In the genomic region with DNA sequence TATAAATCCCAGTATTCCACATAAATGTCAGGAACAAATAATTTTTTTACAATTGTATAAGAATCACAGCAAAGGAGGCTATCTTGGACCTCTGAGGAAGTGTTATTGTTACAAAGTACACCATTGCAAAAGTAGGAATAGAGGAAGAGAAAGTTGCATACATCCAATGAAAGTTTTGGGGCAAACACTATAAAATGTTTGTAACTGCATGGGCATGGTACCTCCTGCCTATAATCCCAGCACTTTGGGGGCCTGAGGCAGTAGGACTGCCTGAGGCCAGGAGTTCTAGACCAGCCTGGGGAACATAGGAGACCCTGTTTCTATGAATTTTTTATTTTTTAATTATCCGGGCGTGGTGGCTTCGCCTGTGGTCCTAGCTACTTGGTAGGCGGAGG, we compare ENCODE assay signal across 8 cellular contexts. TPM values are rescaled to one million over a fixed set of nuclear protein-coding genes. Genes with fewer than 3 reads are reported as not detected.
DNase-seq lines count a peak whose midpoint lies in the region; FAIRE-seq and TF ChIP-seq lines count a peak whose summit lies in the region.

No MANE protein-coding gene starts in this region.

- no peaks in the 10 kb centered on the region for H3K27me3 Mint-ChIP-seq in H9 (ENCODE audit: low read depth)

- no peaks in the 10 kb centered on the region for H3K4me1 ChIP-seq in H9 (ENCODE audit: insufficient read depth, low read length)

- H3K23ac ChIP-seq in H9 (ENCODE audit: insufficient read length, low read depth, low read length): no peak overlapping the region

- H3T11ph ChIP-seq in H9 (ENCODE audit: low read length): no peak overlapping the region

- H3K36me3 Mint-ChIP-seq in H9 (ENCODE audit: insufficient read depth in 1 of 3, low read depth in 3 of 3): peaks cover 6 to 23% (median 22%) of the 10 kb centered on the region in 3 experiments

- no peak overlapping the region for H3K56ac ChIP-seq in H9 (ENCODE audit: insufficient read length, low read depth, low read length)

- no peak overlapping the region for H4K8ac ChIP-seq in H9 (replicated peaks; ENCODE audit: insufficient read length, low read depth, low read length)

- H3K27ac ChIP-seq in H9 (ENCODE audit: insufficient read length, low read depth, low read length) (peak overlapping the region; percentile 42), SK-N-MC (peak overlapping the region; percentile 95), skin epidermis (peak overlapping the region in 20 of 21 experiments; percentile 90 to 98 (median 96))

- H3K9me3 ChIP-seq in H9 (ENCODE audit: control insufficient read depth, low read depth, low read length): no peaks in the 10 kb centered on the region
- no peaks in the 10 kb centered on the region for H3K9me3 ChIP-seq in SK-N-MC (ENCODE audit: low read depth, low read length)

- no peak overlapping the region for H2BK5ac ChIP-seq in H9 (ENCODE audit: insufficient read length, low read length)

- H2AK5ac ChIP-seq in H9 (ENCODE audit: insufficient read length, low read length): no peak overlapping the region

- TF ChIP-seq CTCF in H9 (conservative IDR thresholded peaks at IDR 0.05) (no peak), fibroblast of mammary gland (conservative IDR thresholded peaks at IDR 0.05; ENCODE audit: control insufficient read depth, insufficient read depth, low read depth, low read length) (no peak)

- no peak overlapping the region for H2AFZ ChIP-seq in H9 (ENCODE audit: low read length)

- DNase-seq in H9 (no peak), SK-N-MC (ENCODE audit: low read depth, low spot score) (no peak), fibroblast of mammary gland (ENCODE audit: low read depth) (no peak), NK-92 (lab: John Stamatoyannopoulos, UW; ENCODE audit: unreplicated experiment) (no peak), epidermal melanocyte (ENCODE audit: insufficient read length, low spot score) (no peak), OCI-M2 (lab: John Stamatoyannopoulos, UW; ENCODE audit: unreplicated experiment) (no peak), HTR-8/SVneo (ENCODE audit: insufficient read length, low spot score) (no peak)

- H3K4ac ChIP-seq in H9 (ENCODE audit: low read depth, low read length): no peak overlapping the region

- no peak overlapping the region for H2BK12ac ChIP-seq in H9 (ENCODE audit: insufficient read length, low read depth, low read length)

- no CpG with 5 or more reads among the region's 4 CpGs for WGBS in H9 (ENCODE audit: extremely low coverage, insufficient read length, low lambda C conversion rate)

- H3K79me2 ChIP-seq in H9 (ENCODE audit: insufficient read depth, low read length): peaks cover 14% of the 10 kb centered on the region; the same call in 1 of the 2 replicates

- H2BK20ac ChIP-seq in H9 (ENCODE audit: low read depth, low read length, poor library complexity, severe bottlenecking): no peak overlapping the region

- no peak for FAIRE-seq in HTR-8/SVneo (lab: Jason Lieb, UNC)

- H3K23me2 ChIP-seq in H9 (ENCODE audit: insufficient read length, low read depth, low read length, poor library complexity, severe bottlenecking): peaks cover 8% of the 10 kb centered on the region

- H3K18ac ChIP-seq in H9 (ENCODE audit: insufficient read length, low read depth, low read length): no peak overlapping the region

- H4K5ac ChIP-seq in H9 (ENCODE audit: insufficient read length, low read depth, low read length): no peak overlapping the region

- no peak overlapping the region for H3K14ac ChIP-seq in H9 (ENCODE audit: insufficient read depth, low read length)

- H2BK15ac ChIP-seq in H9 (ENCODE audit: low read depth, low read length): no peak overlapping the region

- H3K4me3 ChIP-seq in SK-N-MC (peak overlapping the region; percentile 83), fibroblast of mammary gland (ENCODE audit: control insufficient read depth, low read depth, low read length) (peak overlapping the region; percentile 78), skin epidermis (peak overlapping the region in 6 of 7 experiments; percentile 47 to 92 (median 76))

- peaks cover 3% of the 10 kb centered on the region for H3K79me1 ChIP-seq in H9 (ENCODE audit: insufficient read depth, low read depth, low read length, poor library complexity, severe bottlenecking)

- H3K9me3 Mint-ChIP-seq in H9: no peaks in the 10 kb centered on the region

- H3K9ac ChIP-seq in H9 (ENCODE audit: extremely low read depth, insufficient read length, low read length) (no peak overlapping the region), SK-N-MC (ENCODE audit: insufficient read length) (peak overlapping the region; percentile 61)

- H4K20me1 ChIP-seq in H9 (ENCODE audit: control insufficient read depth, insufficient read depth, insufficient read length): no peaks in the 10 kb centered on the region

- H2BK120ac ChIP-seq in H9 (ENCODE audit: low read depth, low read length, poor library complexity, severe bottlenecking): no peak overlapping the region

- H3K4me3 Mint-ChIP-seq in H9: peak overlapping the region; percentile 80 to 88

- H3K27ac Mint-ChIP-seq in H9: peak overlapping the region; percentile 99; a peak in 3 of 7 replicates

- H3K27me3 ChIP-seq in H9 (ENCODE audit: insufficient read depth, low read length): no peaks in the 10 kb centered on the region

- H3K4me2 ChIP-seq in H9 (ENCODE audit: insufficient read depth, insufficient read length, low read length): peak overlapping the region; percentile 68

- no peaks in the 10 kb centered on the region for H3K36me3 ChIP-seq in SK-N-MC (ENCODE audit: insufficient read depth, low read length)

- H4K91ac ChIP-seq in H9 (ENCODE audit: insufficient read length, low read depth, low read length): no peak overlapping the region

- peaks cover 24 to 32% of the 10 kb centered on the region in 2 experiments for H3K4me1 Mint-ChIP-seq in H9

RNA-seq across cellular contexts. Expression of gene MEMO1, which starts 0.8 kb away (rescaled TPM):
- 48.8 and 49.4 TPM in 2 replicates for total RNA-seq in H9 (2021)

RNA-seq across cellular contexts. Expression of gene DPY30, which starts 28.0 kb away (rescaled TPM):
- 148 and 149 TPM in 2 replicates for total RNA-seq in H9 (2021)

RNA-seq across cellular contexts. Expression of gene SPAST, which starts 51.8 kb away (rescaled TPM):
- total RNA-seq in H9 (2021): 30.8 and 32.8 TPM in 2 replicates

Comparison
In these comparisons a context has a peak if more than half of its experiments do, and no peak if none do; other contexts are left out.
1. H3K27ac ChIP-seq: peak in every context shown above with its lines; median percentile 96 in skin epidermis; 95 in SK-N-MC; 42 in H9.